ENCODE assay signal across 8 cellular contexts in genomic region chr22:31313366-31314147, GRCh38. TPM values are rescaled to one million over a fixed set of nuclear protein-coding genes. Genes with fewer than 3 reads are reported as not detected.
DNase-seq lines count a peak whose midpoint lies in the region; ATAC-seq and TF ChIP-seq lines count a peak whose summit lies in the region.

No MANE protein-coding gene starts in this region.

- no peak overlapping the region for H3K23ac ChIP-seq in IMR-90 (ENCODE audit: low read depth, low read length)

- POLR2A ChIA-PET in IMR-90 (lab: Charles Lee; ENCODE audit: unreplicated experiment), result no interaction called here

- peak; percentile 77 for DNase-seq in COLO668 (lab: John Stamatoyannopoulos, UW; ENCODE audit: unreplicated experiment)
- DNase-seq in IMR-90, result peak; percentile 61
- peak; percentile 71 for DNase-seq in SK-MEL-5 (ENCODE audit: low read depth, low spot score)
- peak; percentile 49 for DNase-seq in activated naive CD8-positive, alpha-beta T cell treated with anti-CD3 and anti-CD28 coated beads for 36 hours
- DNase-seq in glutamatergic neuron, result peak; percentile 75
- peak; percentile 35 for DNase-seq in occipital lobe (lab: John Stamatoyannopoulos, UW)
- peak; percentile 52 to 81 for DNase-seq in tibial nerve (ENCODE audit: low spot score in 2 of 2)
- no peak for DNase-seq in GF-D8 (lab: John Stamatoyannopoulos, UW)

- H3K4me1 ChIP-seq in IMR-90 (ENCODE audit: control insufficient read depth, insufficient read depth, low read length) (peaks cover 3% of the 10 kb centered on the region; the same call in 1 of the 2 replicates), tibial nerve (peaks cover 0 to 13% (median 11%) of the 10 kb centered on the region in 4 donors)

- dilution Hi-C loops in IMR-90 (cut with HindIII; ENCODE audit: low sequenced_read_pairs, unreplicated experiment), result no loop called here

- H2BK5ac ChIP-seq in IMR-90 (ENCODE audit: low read depth, low read length, poor library complexity, severe bottlenecking), result no peak overlapping the region

- H3K4me2 ChIP-seq in IMR-90 (ENCODE audit: low read depth, low read length), result no peak overlapping the region

- peaks cover 21% of the 10 kb centered on the region for H3K36me3 Mint-ChIP-seq in activated naive CD8-positive, alpha-beta T cell treated with anti-CD3 and anti-CD28 coated beads for 36 hours
- H3K36me3 Mint-ChIP-seq in glutamatergic neuron (ENCODE audit: unreplicated experiment), result peaks cover 17% of the 10 kb centered on the region

- H3K9me3 ChIP-seq in IMR-90 (ENCODE audit: control insufficient read depth, insufficient read depth, low read length), result peaks cover 5% of the 10 kb centered on the region; the same call in 1 of the 2 replicates
- H3K9me3 ChIP-seq in tibial nerve, result peaks cover 0 to 6% (median 0%) of the 10 kb centered on the region in 4 donors

- H3K27me3 ChIP-seq in IMR-90 (ENCODE audit: control insufficient read depth, insufficient read depth, low read length) (no peaks in the 10 kb centered on the region), tibial nerve (no peaks in the 10 kb centered on the region)

- peak overlapping the region; percentile 8; the same call in 1 of the 2 replicates for H3K18ac ChIP-seq in IMR-90 (ENCODE audit: low read depth, low read length)

- peak overlapping the region; percentile 0; the same call in 1 of the 2 replicates for H3K27ac ChIP-seq in IMR-90 (ENCODE audit: insufficient read depth, low read length)
- peak overlapping the region; percentile 62 to 88 (median 74) for H3K27ac ChIP-seq in tibial nerve

- H2AFZ ChIP-seq in IMR-90 (replicated peaks; ENCODE audit: low read length, poor library complexity), result peak overlapping the region; percentile 80

- intact Hi-C loops in IMR-90 (cut with micrococcal nuclease), result no loop called here

- no peak overlapping the region; the same call in 1 of the 2 replicates for H2BK120ac ChIP-seq in IMR-90 (ENCODE audit: low read depth, low read length)

- H3K4ac ChIP-seq in IMR-90 (ENCODE audit: low read depth, low read length), result peak overlapping the region; percentile 22; the same call in 1 of the 2 replicates

- 0% methylated on average over 1 of the region's 6 CpGs; no CpG with 5 or more reads in 1 of the 2 experiments for WGBS in IMR-90 (ENCODE audit: extremely low coverage in 2 of 2, insufficient read length in 1 of 2), 2 experiments
- WGBS in tibial nerve, 2 donors, result 27 to 29% methylated on average over 6 of the region's 6 CpGs

- H2BK20ac ChIP-seq in IMR-90 (ENCODE audit: low read depth, low read length), result peak overlapping the region; percentile 37

- H2AK5ac ChIP-seq in IMR-90 (ENCODE audit: low read depth, low read length), result no peak overlapping the region; the same call in 1 of the 2 replicates

- peak; percentile 97 for ATAC-seq in IMR-90 (ENCODE audit: low read depth)

- no peak overlapping the region for H3K56ac ChIP-seq in IMR-90 (ENCODE audit: extremely low read depth, insufficient read depth, low read length)

- H3K4me1 Mint-ChIP-seq in activated naive CD8-positive, alpha-beta T cell treated with anti-CD3 and anti-CD28 coated beads for 36 hours, result peaks cover 18% of the 10 kb centered on the region
- peaks cover 2% of the 10 kb centered on the region for H3K4me1 Mint-ChIP-seq in glutamatergic neuron (ENCODE audit: low read depth, unreplicated experiment)

- no peak overlapping the region for H3K9ac ChIP-seq in IMR-90 (ENCODE audit: low read depth, low read length)

- H3K4me3 Mint-ChIP-seq in activated naive CD8-positive, alpha-beta T cell treated with anti-CD3 and anti-CD28 coated beads for 36 hours, result no peak overlapping the region
- H3K4me3 Mint-ChIP-seq in glutamatergic neuron (ENCODE audit: unreplicated experiment), result no peak overlapping the region

- TF ChIP-seq RAD21 in IMR-90 (IDR thresholded peaks at IDR 0.05; ENCODE audit: low read length), result peak; percentile 46

- peak overlapping the region; percentile 3 for H2AK9ac ChIP-seq in IMR-90 (replicated peaks; ENCODE audit: low read depth, low read length, poor library complexity)

- no peaks in the 10 kb centered on the region; the same call in 1 of the 2 replicates for H3K9me1 ChIP-seq in IMR-90 (ENCODE audit: insufficient read depth, low read length)

- peak overlapping the region; percentile 31; the same call in 1 of the 2 replicates for H4K91ac ChIP-seq in IMR-90 (ENCODE audit: insufficient read depth, low read depth, low read length)

- H2BK15ac ChIP-seq in IMR-90 (ENCODE audit: low read depth, low read length), result no peak overlapping the region

- TF ChIP-seq POLR2A in IMR-90 (IDR thresholded peaks at IDR 0.05; ENCODE audit: low read depth, low read length) (no peak), tibial nerve (IDR thresholded peaks at IDR 0.05) (no peak)

- peak overlapping the region; percentile 12; the same call in 1 of the 2 replicates for H3K14ac ChIP-seq in IMR-90 (replicated peaks; ENCODE audit: low read depth, low read length)

- no peaks in the 10 kb centered on the region for H3K27me3 Mint-ChIP-seq in activated naive CD8-positive, alpha-beta T cell treated with anti-CD3 and anti-CD28 coated beads for 36 hours
- peaks cover 2% of the 10 kb centered on the region for H3K27me3 Mint-ChIP-seq in glutamatergic neuron (ENCODE audit: unreplicated experiment)

- peak; percentile 65 to 84 for TF ChIP-seq EP300 in tibial nerve (IDR thresholded peaks at IDR 0.05)

- H3K4me3 ChIP-seq in IMR-90 (ENCODE audit: insufficient read depth, low read depth, low read length), result no peak overlapping the region
- no peak overlapping the region for H3K4me3 ChIP-seq in tibial nerve

- no peaks in the 10 kb centered on the region; a peak in 1 of 4 replicates for H3K79me1 ChIP-seq in IMR-90 (ENCODE audit: low read depth in 1 of 2, low read length in 2 of 2)

- H3K36me3 ChIP-seq in IMR-90 (ENCODE audit: control insufficient read depth, insufficient read depth, low read length), result no peaks in the 10 kb centered on the region
- peaks cover 0 to 4% (median 0%) of the 10 kb centered on the region in 3 donors for H3K36me3 ChIP-seq in tibial nerve

- no peak overlapping the region for H3K27ac Mint-ChIP-seq in activated naive CD8-positive, alpha-beta T cell treated with anti-CD3 and anti-CD28 coated beads for 36 hours
- no peak overlapping the region for H3K27ac Mint-ChIP-seq in glutamatergic neuron (ENCODE audit: unreplicated experiment)

- CTCF ChIA-PET in IMR-90 (lab: Yijun Ruan, JAX), result interaction anchor here (0.5 to 1.9 kb wide), 13 partner anchors 9 to 353 kb away, joined by 3 to 24 read pairs (median 5); partner anchors contain the start of gene PIK3IP1

- H4K20me1 ChIP-seq in IMR-90 (ENCODE audit: insufficient read depth, low read length), result no peaks in the 10 kb centered on the region

- H4K8ac ChIP-seq in IMR-90 (ENCODE audit: low read depth in 2 of 2, low read length in 2 of 2), result peak overlapping the region; percentile 55 to 62

- TF ChIP-seq CTCF in IMR-90 (conservative IDR thresholded peaks at IDR 0.05; ENCODE audit: low read depth, low read length) (peak; percentile 77), glutamatergic neuron (IDR thresholded peaks at IDR 0.05; ENCODE audit: partially characterized antibody, unreplicated experiment) (peak; percentile 96), tibial nerve (IDR thresholded peaks at IDR 0.05) (peak; percentile 86 to 93 (median 87))

- no TSS peak for BruUV-seq in IMR-90 (replicated peaks; lab: Mats Ljungman, UMichigan)

- H4K5ac ChIP-seq in IMR-90 (ENCODE audit: low read depth, low read length), result peak overlapping the region; percentile 6; the same call in 1 of the 2 replicates

- in situ Hi-C loops in IMR-90 (cut with MboI; ENCODE audit: low sequenced_read_pairs), result no loop called here
- in situ Hi-C loops in SK-MEL-5 (cut with HindIII; ENCODE audit: low pct_unique_long_range_greater_than_20kb, low sequenced_read_pairs), result no loop called here

- H3K9me3 Mint-ChIP-seq in activated naive CD8-positive, alpha-beta T cell treated with anti-CD3 and anti-CD28 coated beads for 36 hours, result peaks cover 3% of the 10 kb centered on the region
- no peaks in the 10 kb centered on the region for H3K9me3 Mint-ChIP-seq in glutamatergic neuron (ENCODE audit: unreplicated experiment)

TF ChIP-seq in IMR-90, 13 proteins besides CTCF, POLR2A, EP300 and RAD21:
- TF ChIP-seq RCOR1 (IDR thresholded peaks at IDR 0.05; ENCODE audit: insufficient replicate concordance, low read length), result no peak
- TF ChIP-seq SMC3 (IDR thresholded peaks at IDR 0.05; ENCODE audit: low read depth, low read length), result peak; percentile 64

RNA-seq across cellular contexts. Expression of gene PIK3IP1, which starts 21.3 kb away (rescaled TPM):
- total RNA-seq in IMR-90 (2012; rRNA removed) (12.9 and 13.3 TPM in 2 replicates), glutamatergic neuron (ENCODE audit: unreplicated experiment) (38.8 TPM), occipital lobe (23.2 TPM), tibial nerve (100 to 1,000 TPM in 1 of 4 donors, 10 to 100 TPM in 3; 54.8 to 106 (median 80.5) TPM)
- polyA plus RNA-seq in IMR-90 (2012; rRNA removed), result 16.8 and 17.6 TPM in 2 replicates
- polyA plus RNA-seq in IMR-90 (2012; cell fraction: cytosol; rRNA removed), result 15.1 and 28.9 TPM in 2 replicates
- 18.3 and 21.2 TPM in 2 replicates for polyA plus RNA-seq in IMR-90 (2012; cell fraction: nucleus; rRNA removed; ENCODE audit: low replicate concordance)
- 2.3 and 2.7 TPM in 2 replicates for total RNA-seq in SK-MEL-5 (2014; rRNA removed; shearing (Covaris generic))
- polyA plus RNA-seq in SK-MEL-5 (2015; cell fraction: cytosol; rRNA removed), result 0.98 and 3.5 TPM in 2 replicates
- 1.6 and 4.6 TPM in 2 replicates for polyA plus RNA-seq in SK-MEL-5 (2015; cell fraction: nucleus; rRNA removed)
- total RNA-seq in activated naive CD8-positive, alpha-beta T cell treated with anti-CD3 and anti-CD28 coated beads for 36 hours, result 10 to 100 TPM; 10.7 to 11.3 TPM

RNA-seq across cellular contexts. Expression of gene PATZ1, which starts 32.6 kb away (rescaled TPM):
- total RNA-seq in IMR-90 (2012; rRNA removed) (6.4 and 6.5 TPM in 2 replicates), glutamatergic neuron (ENCODE audit: unreplicated experiment) (98.9 TPM), occipital lobe (29.9 TPM), tibial nerve (10 to 100 TPM; 27.1 to 33.5 (median 31.3) TPM)
- 9.2 and 10.5 TPM in 2 replicates for polyA plus RNA-seq in IMR-90 (2012; rRNA removed)
- 6.3 and 9.1 TPM in 2 replicates for polyA plus RNA-seq in IMR-90 (2012; cell fraction: cytosol; rRNA removed)
- 10.8 and 17.0 TPM in 2 replicates for polyA plus RNA-seq in IMR-90 (2012; cell fraction: nucleus; rRNA removed; ENCODE audit: low replicate concordance)
- 23.4 and 25.2 TPM in 2 replicates for total RNA-seq in SK-MEL-5 (2014; rRNA removed; shearing (Covaris generic))
- 43.5 and 49.0 TPM in 2 replicates for polyA plus RNA-seq in SK-MEL-5 (2015; cell fraction: cytosol; rRNA removed)
- polyA plus RNA-seq in SK-MEL-5 (2015; cell fraction: nucleus; rRNA removed), result 43.5 and 57.9 TPM in 2 replicates
- 10 to 100 TPM; 35.3 to 36.3 TPM for total RNA-seq in activated naive CD8-positive, alpha-beta T cell treated with anti-CD3 and anti-CD28 coated beads for 36 hours
